Comparison of ENCODE assay signal across 27 cellular contexts in the genomic region with DNA sequence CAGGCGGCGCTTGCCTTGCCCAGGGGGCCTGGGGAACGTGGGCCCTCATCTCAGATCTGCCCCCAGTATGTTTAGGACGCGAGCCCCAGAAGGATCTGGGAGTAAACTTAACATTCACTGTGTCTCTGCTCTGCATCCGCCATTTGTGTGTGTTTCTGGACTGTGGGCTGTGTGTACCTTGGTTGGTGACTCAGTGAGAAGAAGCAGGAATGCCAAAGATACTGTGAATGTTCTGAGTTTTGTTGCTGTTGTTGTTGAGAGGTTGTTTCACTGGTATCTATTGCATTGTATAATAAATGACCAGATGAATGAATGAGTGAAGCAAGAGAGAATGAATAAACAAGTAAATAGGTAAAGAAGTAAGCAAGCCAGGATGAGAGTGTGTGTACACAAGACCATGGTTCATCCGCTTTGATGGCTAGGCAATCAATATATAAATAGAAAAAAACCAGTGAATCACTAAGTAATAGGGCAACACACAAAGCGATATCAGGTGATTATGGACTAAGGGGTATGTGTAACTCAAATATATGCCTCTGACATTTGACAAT. TPM values are rescaled to one million over a fixed set of nuclear protein-coding genes. Genes with fewer than 3 reads are reported as not detected.
DNase-seq lines count a peak whose midpoint lies in the region; ATAC-seq and TF ChIP-seq lines count a peak whose summit lies in the region.
"Had no signal": no experiment of that assay in that cellular context is flagged by ENCODE, and none has a peak within 500 bp of the region (broad histone marks: within the 10 kb centered on the region; RNA-seq: fewer than 3 reads in every experiment).

No MANE protein-coding gene starts in this region.

- H2AFZ ChIP-seq in ACC112 (ENCODE audit: low read length, unreplicated experiment) (no peak overlapping the region), neuronal stem cell (ENCODE audit: low read length) (peak overlapping the region; percentile 30)
- H2AFZ ChIP-seq: GM23248 had no signal

- no peak overlapping the region for H3K4me2 ChIP-seq in neuronal stem cell (ENCODE audit: insufficient read depth, low read length, poor library complexity, severe bottlenecking)

- peaks cover 46% of the 10 kb centered on the region for H3K79me2 ChIP-seq in ACC112 (ENCODE audit: control insufficient read depth, insufficient read depth, low read length, unreplicated experiment)

- H3K27me3 Mint-ChIP-seq in endodermal cell (ENCODE audit: insufficient read depth): no peaks in the 10 kb centered on the region
- H3K27me3 Mint-ChIP-seq in activated naive CD4-positive, alpha-beta T cell treated with anti-CD3 and anti-CD28 coated beads, Interleukin-2, amount 10 ng/mL, durations not matched to agents 7 days and 5 days: no peaks in the 10 kb centered on the region
- no peaks in the 10 kb centered on the region for H3K27me3 Mint-ChIP-seq in activated CD4-positive, alpha-beta memory T cell treated with anti-CD3 and anti-CD28 coated beads, Interleukin-2, amount 10 ng/mL, durations not matched to agents 7 days and 5 days
- H3K27me3 Mint-ChIP-seq: CD4-positive, alpha-beta T cell had no signal

- peak overlapping the region; percentile 4 for H4K91ac ChIP-seq in neuronal stem cell (ENCODE audit: low read depth, low read length, poor library complexity)

- peak overlapping the region; percentile 36 for H3K27ac ChIP-seq in ACC112 (ENCODE audit: low read depth, low read length)
- peak overlapping the region; percentile 57 for H3K27ac ChIP-seq in endodermal cell (ENCODE audit: low read depth, low read length)
- no peak overlapping the region for H3K27ac ChIP-seq in neuronal stem cell (replicated peaks; ENCODE audit: low read length)
- H3K27ac ChIP-seq: BLaER1 treated with 17β-estradiol and CSF1 and Interleukin-3, amounts not matched to agents 10 nM and 100 nM; GM23248; RWPE1 had no signal

- no peak overlapping the region for H2BK12ac ChIP-seq in neuronal stem cell (ENCODE audit: low read length)

- H3K9me3 ChIP-seq in endodermal cell (ENCODE audit: control insufficient read depth, low read length) (no peaks in the 10 kb centered on the region), neuronal stem cell (replicated peaks in 1 of 2; ENCODE audit: control insufficient read depth in 2 of 2, insufficient read depth in 1 of 2, low read depth in 1 of 2, low read length in 2 of 2) (no peaks in the 10 kb centered on the region)
- H3K9me3 ChIP-seq: BLaER1 treated with 17β-estradiol and CSF1 and Interleukin-3, amounts not matched to agents 10 nM and 100 nM; MG63 had no signal

- H3K27me3 ChIP-seq in ACC112 (ENCODE audit: insufficient read depth, low read length): no peaks in the 10 kb centered on the region
- peaks cover 6% of the 10 kb centered on the region for H3K27me3 ChIP-seq in endodermal cell (ENCODE audit: control insufficient read depth, insufficient read depth, low read length, poor library complexity, severe bottlenecking)
- no peaks in the 10 kb centered on the region for H3K27me3 ChIP-seq in neuronal stem cell (ENCODE audit: control insufficient read depth in 3 of 3, insufficient read depth in 3 of 3, low read depth in 1 of 3, low read length in 3 of 3)
- H3K27me3 ChIP-seq: MG63 had no signal

- H3K36me3 Mint-ChIP-seq in endodermal cell (ENCODE audit: low read depth): no peaks in the 10 kb centered on the region
- no peaks in the 10 kb centered on the region for H3K36me3 Mint-ChIP-seq in activated naive CD4-positive, alpha-beta T cell treated with anti-CD3 and anti-CD28 coated beads, Interleukin-2, amount 10 ng/mL, durations not matched to agents 7 days and 5 days
- H3K36me3 Mint-ChIP-seq in activated CD4-positive, alpha-beta memory T cell treated with anti-CD3 and anti-CD28 coated beads, Interleukin-2, amount 10 ng/mL, durations not matched to agents 7 days and 5 days (ENCODE audit: low read depth): no peaks in the 10 kb centered on the region

- no peak overlapping the region for H3K4ac ChIP-seq in neuronal stem cell (ENCODE audit: low read length)

- peaks cover 29% of the 10 kb centered on the region for H3K4me1 ChIP-seq in ACC112 (ENCODE audit: control insufficient read depth, insufficient read depth, low read length, unreplicated experiment)
- peaks cover 9% of the 10 kb centered on the region for H3K4me1 ChIP-seq in endodermal cell (ENCODE audit: control insufficient read depth, insufficient read depth, low read length)
- peaks cover 18 to 19% of the 10 kb centered on the region in 2 donors for H3K4me1 ChIP-seq in neuronal stem cell (ENCODE audit: control insufficient read depth in 2 of 2, insufficient read depth in 1 of 2, low read depth in 1 of 2, low read length in 2 of 2)

- no peaks in the 10 kb centered on the region for H3K79me1 ChIP-seq in neuronal stem cell (ENCODE audit: low read depth, low read length)

- CTCF ChIA-PET in activated naive CD4-positive, alpha-beta T cell treated with anti-CD3 and anti-CD28 coated beads, Interleukin-2, amount 10 ng/mL, durations not matched to agents 7 days and 5 days (lab: Charles Lee): no interaction called here
- CTCF ChIA-PET in activated CD4-positive, alpha-beta memory T cell treated with anti-CD3 and anti-CD28 coated beads, Interleukin-2, amount 10 ng/mL, durations not matched to agents 7 days and 5 days (lab: Charles Lee): no interaction called here

- ATAC-seq in esophagus mucosa: no peak
- ATAC-seq: Panc1 had no signal

- H2BK120ac ChIP-seq in neuronal stem cell (ENCODE audit: low read depth, low read length): no peak overlapping the region

- no peak overlapping the region for H3K14ac ChIP-seq in neuronal stem cell (ENCODE audit: low read length)

- no peak overlapping the region for H2AK5ac ChIP-seq in neuronal stem cell (ENCODE audit: low read depth, low read length)

- H3K36me3 ChIP-seq in ACC112 (ENCODE audit: insufficient read depth, low read length) (peaks cover 8% of the 10 kb centered on the region), endodermal cell (ENCODE audit: control insufficient read depth, insufficient read depth, low read length) (no peaks in the 10 kb centered on the region), neuronal stem cell (replicated peaks in 1 of 2; ENCODE audit: control insufficient read depth in 2 of 2, insufficient read depth in 2 of 2, low read length in 2 of 2) (no peaks in the 10 kb centered on the region)
- H3K36me3 ChIP-seq: BLaER1 treated with 17β-estradiol and CSF1 and Interleukin-3, amounts not matched to agents 10 nM and 100 nM; MG63 had no signal

- peak overlapping the region; percentile 88 for H2BK5ac ChIP-seq in neuronal stem cell (ENCODE audit: low read length)

- H3K4me1 Mint-ChIP-seq in endodermal cell: peaks cover 17% of the 10 kb centered on the region
- peaks cover 4% of the 10 kb centered on the region for H3K4me1 Mint-ChIP-seq in activated naive CD4-positive, alpha-beta T cell treated with anti-CD3 and anti-CD28 coated beads, Interleukin-2, amount 10 ng/mL, durations not matched to agents 7 days and 5 days
- H3K4me1 Mint-ChIP-seq in activated CD4-positive, alpha-beta memory T cell treated with anti-CD3 and anti-CD28 coated beads, Interleukin-2, amount 10 ng/mL, durations not matched to agents 7 days and 5 days: peaks cover 2% of the 10 kb centered on the region

- no peak overlapping the region for H3K9ac ChIP-seq in endodermal cell (ENCODE audit: extremely low read depth, low read length, poor library complexity, severe bottlenecking)
- no peak overlapping the region for H3K9ac ChIP-seq in neuronal stem cell (ENCODE audit: low read depth, low read length, poor library complexity)
- H3K9ac ChIP-seq: BLaER1 treated with 17β-estradiol and CSF1 and Interleukin-3, amounts not matched to agents 10 nM and 100 nM; GM23248 had no signal

- TF ChIP-seq CTCF in endodermal cell (conservative IDR thresholded peaks at IDR 0.05): no peak
- TF ChIP-seq CTCF in foreskin fibroblast (IDR thresholded peaks at IDR 0.05; ENCODE audit: low read depth, low read length): no peak

- H4K8ac ChIP-seq in neuronal stem cell (ENCODE audit: low read depth, low read length): no peak overlapping the region

- WGBS in endodermal cell (ENCODE audit: insufficient coverage in 1 of 2, insufficient read length in 1 of 2), 2 experiments: 89 to 91% methylated on average over 3 to 8 of the region's 8 CpGs
- no CpG with 5 or more reads among the region's 8 CpGs for WGBS in neuronal stem cell (ENCODE audit: extremely low coverage in 2 of 2, insufficient read length in 2 of 2, insufficient replicate concordance in 1 of 2), 2 donors

- H3K27ac Mint-ChIP-seq in endodermal cell: no peak overlapping the region
- no peak overlapping the region for H3K27ac Mint-ChIP-seq in activated naive CD4-positive, alpha-beta T cell treated with anti-CD3 and anti-CD28 coated beads, Interleukin-2, amount 10 ng/mL, durations not matched to agents 7 days and 5 days
- no peak overlapping the region for H3K27ac Mint-ChIP-seq in activated CD4-positive, alpha-beta memory T cell treated with anti-CD3 and anti-CD28 coated beads, Interleukin-2, amount 10 ng/mL, durations not matched to agents 7 days and 5 days
- H3K27ac Mint-ChIP-seq: CD4-positive, alpha-beta T cell; H9 had no signal

- no peak overlapping the region for H2BK15ac ChIP-seq in neuronal stem cell (ENCODE audit: low read length)

- peak; percentile 71 for DNase-seq in amniotic epithelial cell (ENCODE audit: low read depth)
- no peak for DNase-seq in endodermal cell
- DNase-seq in neuronal stem cell (ENCODE audit: low spot score): no peak
- DNase-seq in activated naive CD4-positive, alpha-beta T cell treated with anti-CD3 and anti-CD28 coated beads, Interleukin-2, amount 10 ng/mL, durations not matched to agents 7 days and 5 days: no peak
- no peak for DNase-seq in activated CD4-positive, alpha-beta memory T cell treated with anti-CD3 and anti-CD28 coated beads, Interleukin-2, amount 10 ng/mL, durations not matched to agents 7 days and 5 days
- DNase-seq in foreskin fibroblast: no peak
- DNase-seq: CD4-positive, alpha-beta T cell; DMS53; GM23248; H9; KG1; MG63; NCI-H1417; NCI-H1694; NCI-H2029 treated with DMSO at 0.1 percent for 48 hours; NCI-H446 treated with DMSO at 0.1 percent for 48 hours; NCI-H526; SHP77 treated with DMSO at 0.1 percent for 48 hours had no signal

- POLR2A ChIA-PET in activated CD4-positive, alpha-beta memory T cell treated with anti-CD3 and anti-CD28 coated beads, Interleukin-2, amount 10 ng/mL, durations not matched to agents 7 days and 5 days (lab: Charles Lee): no interaction called here

- no peak overlapping the region for H3K23ac ChIP-seq in neuronal stem cell (ENCODE audit: low read depth, low read length, poor library complexity)

- H3K9me3 Mint-ChIP-seq in endodermal cell: no peaks in the 10 kb centered on the region
- H3K9me3 Mint-ChIP-seq in activated naive CD4-positive, alpha-beta T cell treated with anti-CD3 and anti-CD28 coated beads, Interleukin-2, amount 10 ng/mL, durations not matched to agents 7 days and 5 days: no peaks in the 10 kb centered on the region
- H3K9me3 Mint-ChIP-seq in activated CD4-positive, alpha-beta memory T cell treated with anti-CD3 and anti-CD28 coated beads, Interleukin-2, amount 10 ng/mL, durations not matched to agents 7 days and 5 days: no peaks in the 10 kb centered on the region
- H3K9me3 Mint-ChIP-seq: CD4-positive, alpha-beta T cell; H9 had no signal

- no peak overlapping the region for H3K4me3 ChIP-seq in ACC112 (ENCODE audit: low read depth, low read length)
- H3K4me3 ChIP-seq in endodermal cell (ENCODE audit: low read length): no peak overlapping the region
- H3K4me3 ChIP-seq in neuronal stem cell (ENCODE audit: low read length in 2 of 2): no peak overlapping the region
- H3K4me3 ChIP-seq in foreskin fibroblast (ENCODE audit: low read depth in 1 of 2, low read length in 2 of 2): no peak overlapping the region
- H3K4me3 ChIP-seq: BLaER1 treated with 17β-estradiol and CSF1 and Interleukin-3, amounts not matched to agents 10 nM and 100 nM; GM23248; MG63 had no signal

- peak overlapping the region; percentile 82 for H3K18ac ChIP-seq in neuronal stem cell (ENCODE audit: low read length)

- H3K4me3 Mint-ChIP-seq in endodermal cell: no peak overlapping the region
- H3K4me3 Mint-ChIP-seq in activated naive CD4-positive, alpha-beta T cell treated with anti-CD3 and anti-CD28 coated beads, Interleukin-2, amount 10 ng/mL, durations not matched to agents 7 days and 5 days: no peak overlapping the region
- no peak overlapping the region for H3K4me3 Mint-ChIP-seq in activated CD4-positive, alpha-beta memory T cell treated with anti-CD3 and anti-CD28 coated beads, Interleukin-2, amount 10 ng/mL, durations not matched to agents 7 days and 5 days
- H3K4me3 Mint-ChIP-seq: CD4-positive, alpha-beta T cell; H9 had no signal

RNA-seq across cellular contexts. Expression of a gene that starts 20.5 kb away (rescaled TPM):
- total RNA-seq in endodermal cell (10 to 100 TPM in 1 of 2 donors, 1 to 10 TPM in 1; 5.3 to 15.3 TPM), esophagus mucosa (7.4 TPM)
- 5.6 TPM for polyA plus RNA-seq in endodermal cell (2013, experiment 1 of 2)
- 2.9 TPM for polyA plus RNA-seq in endodermal cell (2013, experiment 2 of 2)
- 61.0 TPM for polyA plus RNA-seq in neuronal stem cell (2013, experiment 1 of 2)
- polyA plus RNA-seq in neuronal stem cell (2013, experiment 2 of 2): 58.1 TPM
- not detected for total RNA-seq in activated CD4-positive, alpha-beta memory T cell treated with anti-CD3 and anti-CD28 coated beads, Interleukin-2, amount 10 ng/mL, durations not matched to agents 7 days and 5 days
- total RNA-seq: A172; CD4-positive, alpha-beta T cell had no signal

RNA-seq across cellular contexts. Expression of a gene that starts 57.1 kb away (rescaled TPM):
- total RNA-seq in endodermal cell (1 to 10 TPM in 1 of 2 donors, under 1 TPM in 1; 0.86 to 2.0 TPM), esophagus mucosa (not detected)
- polyA plus RNA-seq in endodermal cell (2013, experiment 1 of 2): 0.78 TPM
- 0.87 TPM for polyA plus RNA-seq in endodermal cell (2013, experiment 2 of 2)
- polyA plus RNA-seq in neuronal stem cell (2013, experiment 1 of 2): 3.6 TPM
- 3.6 TPM for polyA plus RNA-seq in neuronal stem cell (2013, experiment 2 of 2)
- not detected for total RNA-seq in activated CD4-positive, alpha-beta memory T cell treated with anti-CD3 and anti-CD28 coated beads, Interleukin-2, amount 10 ng/mL, durations not matched to agents 7 days and 5 days
- total RNA-seq: CD4-positive, alpha-beta T cell; Daoy; G401; GM23248; H9 had no signal
- polyA plus RNA-seq: AG04450 had no signal
